9 cellular contexts compared by ENCODE assay signal in genomic region chr3:53109822-53110771, GRCh38. TPM values are rescaled to one million over a fixed set of nuclear protein-coding genes. Genes with fewer than 3 reads are reported as not detected.
DNase-seq lines count a peak whose midpoint lies in the region; ATAC-seq and TF ChIP-seq lines count a peak whose summit lies in the region.
"Had no signal": no experiment of that assay in that cellular context is flagged by ENCODE, and none has a peak within 500 bp of the region (broad histone marks: within the 10 kb centered on the region; RNA-seq: fewer than 3 reads in every experiment).

No MANE protein-coding gene starts in this region.

- intact Hi-C loops in mucosa of descending colon (cut with DNase I, micrococcal nuclease) = loop anchor here in 1 of 2 donors (5.0 kb wide), 1 partner anchor 87 kb away; no protein-coding TSS in a partner anchor

- H3K36me3 ChIP-seq in CD4-positive, CD25-positive, alpha-beta regulatory T cell (ENCODE audit: control insufficient read depth, insufficient read depth, low read length) = peaks cover 40% of the 10 kb centered on the region
- H3K36me3 ChIP-seq in mucosa of descending colon (ENCODE audit: low read depth) = no peaks in the 10 kb centered on the region

- H3K27ac Mint-ChIP-seq in CD4-positive, CD25-positive, alpha-beta regulatory T cell = peak overlapping the region; percentile 24 to 50 (median 47)
- peak overlapping the region; percentile 93 for H3K27ac Mint-ChIP-seq in T-helper 1 cell treated with Interleukin-12 subunit alpha and Interleukin-12 subunit beta and Interleukin-4 antibody, amounts not matched to agents 30 μg/mL and 1 μg/mL, for 36 hours
- H3K27ac Mint-ChIP-seq: memory B cell had no signal

- H3K9me3 ChIP-seq in CD4-positive, CD25-positive, alpha-beta regulatory T cell (ENCODE audit: control insufficient read depth in 2 of 2, low read length in 2 of 2) = no peaks in the 10 kb centered on the region
- no peaks in the 10 kb centered on the region for H3K9me3 ChIP-seq in mucosa of descending colon

- H3K9me3 Mint-ChIP-seq in CD4-positive, CD25-positive, alpha-beta regulatory T cell = no peaks in the 10 kb centered on the region
- H3K9me3 Mint-ChIP-seq in T-helper 1 cell treated with Interleukin-12 subunit alpha and Interleukin-12 subunit beta and Interleukin-4 antibody, amounts not matched to agents 30 μg/mL and 1 μg/mL, for 36 hours = no peaks in the 10 kb centered on the region
- H3K9me3 Mint-ChIP-seq: memory B cell had no signal

- H3K4me1 ChIP-seq in CD4-positive, CD25-positive, alpha-beta regulatory T cell (ENCODE audit: control insufficient read depth, insufficient read depth, low read length, poor library complexity, severe bottlenecking) = no peaks in the 10 kb centered on the region
- H3K4me1 ChIP-seq in mucosa of descending colon (ENCODE audit: low read depth) = no peaks in the 10 kb centered on the region

- H3K4me3 Mint-ChIP-seq in CD4-positive, CD25-positive, alpha-beta regulatory T cell = peak overlapping the region in 2 of 4 donors; percentile 5 to 30
- H3K4me3 Mint-ChIP-seq in T-helper 1 cell treated with Interleukin-12 subunit alpha and Interleukin-12 subunit beta and Interleukin-4 antibody, amounts not matched to agents 30 μg/mL and 1 μg/mL, for 36 hours = peak overlapping the region; percentile 72
- H3K4me3 Mint-ChIP-seq: memory B cell had no signal

- DNase-seq in CD4-positive, CD25-positive, alpha-beta regulatory T cell = peak in 2 of 3 donors; percentile 31 to 84
- DNase-seq in ecto neural progenitor cell (ENCODE audit: low spot score) = peak; percentile 58
- peak in 2 of 3 donors; percentile 51 to 55 for DNase-seq in mucosa of descending colon
- no peak for DNase-seq in NCI-H146 (lab: John Stamatoyannopoulos, UW)

- no peak for ATAC-seq in CD4-positive, CD25-positive, alpha-beta regulatory T cell (ENCODE audit: low read depth in 2 of 2)
- ATAC-seq in HG02885 (IDR thresholded peaks at IDR 0.05; ENCODE audit: poor library complexity, unreplicated experiment) (peak; percentile 52), mucosa of descending colon (peak; percentile 74), GM21515 (IDR thresholded peaks at IDR 0.05; ENCODE audit: unreplicated experiment) (no peak), HG03135 (IDR thresholded peaks at IDR 0.05; ENCODE audit: unreplicated experiment) (no peak)

- no peaks in the 10 kb centered on the region for H3K27me3 Mint-ChIP-seq in CD4-positive, CD25-positive, alpha-beta regulatory T cell
- no peaks in the 10 kb centered on the region for H3K27me3 Mint-ChIP-seq in T-helper 1 cell treated with Interleukin-12 subunit alpha and Interleukin-12 subunit beta and Interleukin-4 antibody, amounts not matched to agents 30 μg/mL and 1 μg/mL, for 36 hours (ENCODE audit: low read depth)
- H3K27me3 Mint-ChIP-seq: memory B cell had no signal

- peaks cover 28% of the 10 kb centered on the region for H3K36me3 Mint-ChIP-seq in CD4-positive, CD25-positive, alpha-beta regulatory T cell
- H3K36me3 Mint-ChIP-seq in T-helper 1 cell treated with Interleukin-12 subunit alpha and Interleukin-12 subunit beta and Interleukin-4 antibody, amounts not matched to agents 30 μg/mL and 1 μg/mL, for 36 hours (ENCODE audit: low read depth) = peaks cover 18% of the 10 kb centered on the region

- H3K4me1 Mint-ChIP-seq in CD4-positive, CD25-positive, alpha-beta regulatory T cell = peaks cover 2 to 12% (median 11%) of the 10 kb centered on the region in 4 donors
- H3K4me1 Mint-ChIP-seq in T-helper 1 cell treated with Interleukin-12 subunit alpha and Interleukin-12 subunit beta and Interleukin-4 antibody, amounts not matched to agents 30 μg/mL and 1 μg/mL, for 36 hours (ENCODE audit: low read depth) = peaks cover 35% of the 10 kb centered on the region
- H3K4me1 Mint-ChIP-seq: memory B cell had no signal

- no peak overlapping the region for H3K27ac ChIP-seq in CD4-positive, CD25-positive, alpha-beta regulatory T cell (ENCODE audit: insufficient read depth, low read length, poor library complexity, severe bottlenecking)

- no peak for TF ChIP-seq CTCF in mucosa of descending colon (IDR thresholded peaks at IDR 0.05)

- no peaks in the 10 kb centered on the region for H3K27me3 ChIP-seq in CD4-positive, CD25-positive, alpha-beta regulatory T cell (ENCODE audit: control insufficient read depth, insufficient read depth, low read length)

- no peak overlapping the region for H3K4me3 ChIP-seq in CD4-positive, CD25-positive, alpha-beta regulatory T cell (ENCODE audit: low read depth, low read length)
- H3K4me3 ChIP-seq in mucosa of descending colon = no peak overlapping the region

RNA-seq across cellular contexts. Expression of gene RFT1, which starts 20.1 kb away (rescaled TPM):
- 12.9 TPM for total RNA-seq in CD4-positive, CD25-positive, alpha-beta regulatory T cell
- 10 to 100 TPM; 21.4 to 27.6 (median 25.4) TPM for polyA plus RNA-seq in CD4-positive, CD25-positive, alpha-beta regulatory T cell
- total RNA-seq in mucosa of descending colon = 10 to 100 TPM; 14.7 to 18.7 (median 15.2) TPM

RNA-seq across cellular contexts. Expression of gene PRKCD, which starts 50.9 kb away (rescaled TPM):
- 33.6 TPM for total RNA-seq in CD4-positive, CD25-positive, alpha-beta regulatory T cell
- polyA plus RNA-seq in CD4-positive, CD25-positive, alpha-beta regulatory T cell = 10 to 100 TPM; 13.6 to 21.2 (median 15.8) TPM
- 10 to 100 TPM; 46.8 to 87.9 (median 83.4) TPM for total RNA-seq in mucosa of descending colon

Comparison
In these comparisons a context has a peak if more than half of its experiments do, and no peak if none do; other contexts are left out.
1. ATAC-seq: peak in HG02885 (single experiment) and mucosa of descending colon (single experiment); none in CD4-positive, CD25-positive, alpha-beta regulatory T cell (0 of 2), GM21515 (single experiment) and HG03135 (single experiment).